Comparison of ENCODE assay signal across 12 cellular contexts in genomic region chrX:128436397-128437103, GRCh38.
DNase-seq lines count a peak whose midpoint lies in the region; ATAC-seq and TF ChIP-seq lines count a peak whose summit lies in the region.
"Had no signal": no experiment of that assay in that cellular context is flagged by ENCODE, and none has a peak within 500 bp of the region (broad histone marks: within the 10 kb centered on the region; RNA-seq: fewer than 3 reads in every experiment).

No MANE protein-coding gene starts in this region.

- peak; percentile 1 for DNase-seq in NCI-H2196 (lab: John Stamatoyannopoulos, UW; ENCODE audit: unreplicated experiment)
- DNase-seq in NCI-H2196 treated with DMSO at 0.1 percent for 48 hours (lab: John Stamatoyannopoulos, UW; ENCODE audit: unreplicated experiment): no peak
- DNase-seq in DMS53 (lab: John Stamatoyannopoulos, UW): peak; percentile 69
- DNase-seq in NCI-H69 (lab: John Stamatoyannopoulos, UW): peak; percentile 1
- no peak for DNase-seq in left lobe of liver (ENCODE audit: low spot score)
- no peak for DNase-seq in WTC11 (ENCODE audit: low spot score)
- DNase-seq in naive thymus-derived CD8-positive, alpha-beta T cell: no peak
- DNase-seq: NCI-H1436, NCI-H2107, NCI-H446 had no signal

- CTCF ChIA-PET in WTC11 (lab: Charles Lee): no interaction called here

- H3K36me3 Mint-ChIP-seq in WTC11: no peaks in the 10 kb centered on the region
- no peaks in the 10 kb centered on the region for H3K36me3 Mint-ChIP-seq in naive thymus-derived CD8-positive, alpha-beta T cell

- no peak overlapping the region for H3K4me3 Mint-ChIP-seq in WTC11
- H3K4me3 Mint-ChIP-seq in naive thymus-derived CD8-positive, alpha-beta T cell: no peak overlapping the region

- H3K27ac Mint-ChIP-seq in WTC11: no peak overlapping the region
- H3K27ac Mint-ChIP-seq in naive thymus-derived CD8-positive, alpha-beta T cell: no peak overlapping the region

- POLR2A ChIA-PET in WTC11 (lab: Charles Lee): no interaction called here
- POLR2A ChIA-PET in naive thymus-derived CD8-positive, alpha-beta T cell (lab: Charles Lee): no interaction called here

- ATAC-seq in esophagus mucosa (peak; percentile 60), left lobe of liver (no peak), WTC11 (no peak)
- no peak for ATAC-seq in naive thymus-derived CD8-positive, alpha-beta T cell
- ATAC-seq: K562 had no signal

- no peaks in the 10 kb centered on the region for H3K4me1 Mint-ChIP-seq in WTC11
- H3K4me1 Mint-ChIP-seq in naive thymus-derived CD8-positive, alpha-beta T cell: no peaks in the 10 kb centered on the region

- no peaks in the 10 kb centered on the region for H3K27me3 Mint-ChIP-seq in WTC11 (ENCODE audit: low read depth)
- no peaks in the 10 kb centered on the region for H3K27me3 Mint-ChIP-seq in naive thymus-derived CD8-positive, alpha-beta T cell

- TF ChIP-seq CTCF in WTC11 (IDR thresholded peaks at IDR 0.05): no peak

- no peaks in the 10 kb centered on the region for H3K9me3 Mint-ChIP-seq in WTC11
- peaks cover 0 to 9% (median 0%) of the 10 kb centered on the region in 9 donors for H3K9me3 Mint-ChIP-seq in naive thymus-derived CD8-positive, alpha-beta T cell

TF ChIP-seq in WTC11, 78 proteins besides CTCF, POLR2A, EP300 and RAD21:
- no peak for TF ChIP-seq PRRX2 (CRISPR knock-in tag; IDR thresholded peaks at IDR 0.05)
- no peak for TF ChIP-seq USF2 (CRISPR knock-in tag; IDR thresholded peaks at IDR 0.05)
- no peak for TF ChIP-seq E2F1 (CRISPR knock-in tag; IDR thresholded peaks at IDR 0.05)
- no peak for TF ChIP-seq FOXJ3 (CRISPR knock-in tag; IDR thresholded peaks at IDR 0.05; ENCODE audit: borderline replicate concordance)
- TF ChIP-seq TCF7 (CRISPR knock-in tag; IDR thresholded peaks at IDR 0.05; ENCODE audit: low read depth): no peak
TF ChIP-seq in WTC11: peak in this region for 0.

Comparison
In these comparisons a context has a peak if more than half of its experiments do, and no peak if none do; other contexts are left out.
1. DNase-seq: peak in NCI-H2196 (single experiment), DMS53 (single experiment) and NCI-H69 (single experiment); none in NCI-H2196 treated with DMSO at 0.1 percent for 48 hours (single experiment), left lobe of liver (single experiment), WTC11 (single experiment) and naive thymus-derived CD8-positive, alpha-beta T cell (0 of 10).